1 cellular context compared by ENCODE assay signal in the genomic region with DNA sequence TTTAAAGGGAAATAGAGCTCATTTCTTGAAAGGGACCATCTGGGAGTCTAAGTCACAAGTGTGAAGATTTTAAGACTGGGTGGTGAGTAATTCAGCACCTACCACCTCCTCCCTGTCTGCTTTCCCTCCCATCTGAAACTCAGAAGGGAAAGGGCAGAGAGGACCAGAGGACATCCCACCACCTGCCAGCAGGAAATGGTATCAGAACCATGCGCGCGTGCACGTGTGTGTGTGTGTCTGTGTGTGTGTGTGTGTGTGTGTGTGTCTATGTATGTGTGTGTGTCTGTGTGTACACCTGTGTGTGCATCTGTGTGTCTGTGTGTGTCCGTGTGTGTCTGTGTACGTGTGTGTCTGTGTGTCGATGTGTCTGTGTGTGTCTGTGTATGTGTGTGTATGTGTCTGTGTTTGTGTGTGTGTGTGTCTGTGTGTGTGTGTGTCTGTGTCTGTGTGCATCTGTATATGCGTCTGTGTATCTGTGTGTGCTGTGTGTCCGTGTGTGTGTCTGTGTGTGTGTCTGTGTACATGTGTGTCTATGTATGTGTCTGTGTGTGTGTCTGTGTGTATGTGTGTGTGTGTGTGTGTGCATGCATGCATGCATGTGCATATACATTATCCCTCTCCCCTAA.
TF ChIP-seq lines count a peak whose summit lies in the region.

No MANE protein-coding gene starts in this region.

TF ChIP-seq in IMR-90, 13 proteins besides CTCF, POLR2A, EP300 and RAD21 (continued from another document):
- TF ChIP-seq, protein P1, sequence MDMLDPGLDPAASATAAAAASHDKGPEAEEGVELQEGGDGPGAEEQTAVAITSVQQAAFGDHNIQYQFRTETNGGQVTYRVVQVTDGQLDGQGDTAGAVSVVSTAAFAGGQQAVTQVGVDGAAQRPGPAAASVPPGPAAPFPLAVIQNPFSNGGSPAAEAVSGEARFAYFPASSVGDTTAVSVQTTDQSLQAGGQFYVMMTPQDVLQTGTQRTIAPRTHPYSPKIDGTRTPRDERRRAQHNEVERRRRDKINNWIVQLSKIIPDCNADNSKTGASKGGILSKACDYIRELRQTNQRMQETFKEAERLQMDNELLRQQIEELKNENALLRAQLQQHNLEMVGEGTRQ (IDR thresholded peaks at IDR 0.05; ENCODE audit: low read depth, low read length) = no peak
TF ChIP-seq in IMR-90: peak in this region for 0.
